ENCODE assay signal across 20 cellular contexts in genomic region chr17:72711531-72712310, GRCh38.
A peak's percentile ranks its signal among the peaks of the same experiment; 100 is the strongest.
DNase-seq lines count a peak whose midpoint lies in the region; ATAC-seq and TF ChIP-seq lines count a peak whose summit lies in the region.
"Had no signal": no experiment of that assay in that cellular context is flagged by ENCODE, and none has a peak within 500 bp of the region (broad histone marks: within the 10 kb centered on the region; RNA-seq: fewer than 3 reads in every experiment).

No MANE protein-coding gene starts in this region.

- no peak overlapping the region for H2BK5ac ChIP-seq in IMR-90 (ENCODE audit: low read depth, low read length, poor library complexity, severe bottlenecking)

- H3K4me3 Mint-ChIP-seq in activated naive CD4-positive, alpha-beta T cell treated with anti-CD3 and anti-CD28 coated beads, Interleukin-2, amount 10 ng/mL, durations not matched to agents 7 days and 5 days, result no peak overlapping the region
- H3K4me3 Mint-ChIP-seq: CD4-positive, alpha-beta T cell; IgD-negative memory B cell had no signal

- no peak overlapping the region for H4K5ac ChIP-seq in IMR-90 (ENCODE audit: low read depth, low read length)

- H3K9me3 ChIP-seq in IMR-90 (ENCODE audit: control insufficient read depth, insufficient read depth, low read length), result peaks cover 11% of the 10 kb centered on the region
- H3K9me3 ChIP-seq: SJCRH30 had no signal

- no peaks in the 10 kb centered on the region for H3K27me3 Mint-ChIP-seq in activated naive CD4-positive, alpha-beta T cell treated with anti-CD3 and anti-CD28 coated beads, Interleukin-2, amount 10 ng/mL, durations not matched to agents 7 days and 5 days
- H3K27me3 Mint-ChIP-seq: CD4-positive, alpha-beta T cell; IgD-negative memory B cell had no signal

- no peak overlapping the region for H3K18ac ChIP-seq in IMR-90 (ENCODE audit: low read depth, low read length)

- H4K91ac ChIP-seq in IMR-90 (ENCODE audit: insufficient read depth, low read depth, low read length), result no peak overlapping the region

- peaks cover 52% of the 10 kb centered on the region for H3K9me3 Mint-ChIP-seq in activated naive CD4-positive, alpha-beta T cell treated with anti-CD3 and anti-CD28 coated beads, Interleukin-2, amount 10 ng/mL, durations not matched to agents 7 days and 5 days

- dilution Hi-C loops in IMR-90 (cut with HindIII; ENCODE audit: low sequenced_read_pairs, unreplicated experiment), result no loop called here

- no CpG with 5 or more reads among the region's 3 CpGs for WGBS in IMR-90 (ENCODE audit: extremely low coverage in 2 of 2, insufficient read length in 1 of 2), 2 experiments

- no peak for TF ChIP-seq RAD21 in IMR-90 (IDR thresholded peaks at IDR 0.05; ENCODE audit: low read length)

- H2BK120ac ChIP-seq in IMR-90 (ENCODE audit: low read depth, low read length), result no peak overlapping the region

- H3K36me3 ChIP-seq in IMR-90 (ENCODE audit: control insufficient read depth, insufficient read depth, low read length) (no peaks in the 10 kb centered on the region; the same call in 1 of the 2 replicates), H7 (replicated peaks; ENCODE audit: control insufficient read depth, insufficient read depth, low read length) (no peaks in the 10 kb centered on the region)
- H3K36me3 ChIP-seq: SJCRH30 had no signal

- peak overlapping the region; percentile 19 for H2AFZ ChIP-seq in IMR-90 (replicated peaks; ENCODE audit: low read length, poor library complexity)

- H3K27me3 ChIP-seq in IMR-90 (ENCODE audit: control insufficient read depth, insufficient read depth, low read length) (no peaks in the 10 kb centered on the region), H7 (ENCODE audit: control insufficient read depth, insufficient read depth, low read length) (no peaks in the 10 kb centered on the region)
- H3K27me3 ChIP-seq: BLaER1 treated with 17β-estradiol and CSF1 and Interleukin-3, amounts not matched to agents 10 nM and 100 nM; SJCRH30 had no signal

- no peak for TF ChIP-seq CTCF in IMR-90 (conservative IDR thresholded peaks at IDR 0.05; ENCODE audit: low read depth, low read length)

- no TSS peak for BruUV-seq in IMR-90 (replicated peaks; lab: Mats Ljungman, UMichigan)

- H3K23ac ChIP-seq in IMR-90 (ENCODE audit: low read depth, low read length), result no peak overlapping the region

- POLR2A ChIA-PET in IMR-90 (lab: Charles Lee; ENCODE audit: unreplicated experiment), result no interaction called here

- H3K27ac Mint-ChIP-seq in activated naive CD4-positive, alpha-beta T cell treated with anti-CD3 and anti-CD28 coated beads, Interleukin-2, amount 10 ng/mL, durations not matched to agents 7 days and 5 days, result peak overlapping the region; percentile 89
- H3K27ac Mint-ChIP-seq: CD4-positive, alpha-beta T cell had no signal

- intact Hi-C loops in IMR-90 (cut with micrococcal nuclease), result no loop called here
- intact Hi-C loops in posterior vena cava (cut with DNase I), result no loop called here

- H2AK9ac ChIP-seq in IMR-90 (replicated peaks; ENCODE audit: low read depth, low read length, poor library complexity), result no peak overlapping the region

- no peak overlapping the region for H4K8ac ChIP-seq in IMR-90 (ENCODE audit: low read depth in 2 of 2, low read length in 2 of 2)

- H3K27ac ChIP-seq in IMR-90 (ENCODE audit: insufficient read depth, low read length), result no peak overlapping the region
- peak overlapping the region; percentile 94 for H3K27ac ChIP-seq in epithelial cell of prostate
- H3K27ac ChIP-seq: BLaER1 treated with 17β-estradiol and CSF1 and Interleukin-3, amounts not matched to agents 10 nM and 100 nM; SJCRH30 had no signal

- H2BK20ac ChIP-seq in IMR-90 (ENCODE audit: low read depth, low read length), result no peak overlapping the region

- no peaks in the 10 kb centered on the region for H4K20me1 ChIP-seq in IMR-90 (ENCODE audit: insufficient read depth, low read length)
- H4K20me1 ChIP-seq: BLaER1 treated with 17β-estradiol and CSF1 and Interleukin-3, amounts not matched to agents 10 nM and 100 nM had no signal

- peaks cover 80% of the 10 kb centered on the region for H3K4me1 Mint-ChIP-seq in activated naive CD4-positive, alpha-beta T cell treated with anti-CD3 and anti-CD28 coated beads, Interleukin-2, amount 10 ng/mL, durations not matched to agents 7 days and 5 days
- H3K4me1 Mint-ChIP-seq: IgD-negative memory B cell had no signal

- in situ Hi-C loops in IMR-90 (cut with MboI; ENCODE audit: low sequenced_read_pairs), result loop anchor here (10.0 kb wide), 1 partner anchor 137 kb away; no protein-coding TSS in a partner anchor

- H3K9me1 ChIP-seq in IMR-90 (ENCODE audit: insufficient read depth, low read length), result peaks cover 5% of the 10 kb centered on the region; the same call in 1 of the 2 replicates

- H3K4me2 ChIP-seq in IMR-90 (ENCODE audit: low read depth, low read length), result no peak overlapping the region

- no peak overlapping the region for H3K4me3 ChIP-seq in IMR-90 (ENCODE audit: insufficient read depth, low read depth, low read length)
- H3K4me3 ChIP-seq in H7 (ENCODE audit: insufficient read depth, low read depth, low read length), result no peak overlapping the region
- H3K4me3 ChIP-seq: BLaER1 treated with 17β-estradiol and CSF1 and Interleukin-3, amounts not matched to agents 10 nM and 100 nM; SJCRH30 had no signal

- H3K56ac ChIP-seq in IMR-90 (ENCODE audit: extremely low read depth, insufficient read depth, low read length), result no peak overlapping the region

- H3K4me1 ChIP-seq in IMR-90 (ENCODE audit: control insufficient read depth, insufficient read depth, low read length), result 0 out of 2 replicates have a peak, but pooled peaks cover 2% of the 10 kb centered on the region

- no peak for DNase-seq in activated naive CD4-positive, alpha-beta T cell treated with anti-CD3 and anti-CD28 coated beads, Interleukin-2, amount 10 ng/mL, durations not matched to agents 7 days and 5 days
- no peak for DNase-seq in activated naive CD4-positive, alpha-beta T cell treated with anti-CD3 and anti-CD28 coated beads, Interleukin-2, amount 50 U/mL, for 16 hours
- DNase-seq in IMR-90 (no peak), epithelial cell of prostate (ENCODE audit: low read depth, low spot score) (no peak), posterior vena cava (ENCODE audit: low spot score) (peak; percentile 12), H7 (no peak)
- DNase-seq in activated CD4-positive, alpha-beta T cell treated with anti-CD3 and anti-CD28 coated beads for 48 hours, result no peak
- DNase-seq: CD4-positive, alpha-beta T cell; DMS53; NCI-H1092; NCI-H1417 treated with DMSO at 0.1 percent for 48 hours; NCI-H1694 treated with DMSO at 0.1 percent for 48 hours; NCI-H2081; NCI-H345; NCI-H510A treated with DMSO at 0.1 percent for 48 hours; SJCRH30 had no signal

- peak overlapping the region; percentile 10; the same call in 1 of the 2 replicates for H2AK5ac ChIP-seq in IMR-90 (ENCODE audit: low read depth, low read length)

- H3K9ac ChIP-seq in IMR-90 (ENCODE audit: low read depth, low read length), result no peak overlapping the region
- H3K9ac ChIP-seq: BLaER1 treated with 17β-estradiol and CSF1 and Interleukin-3, amounts not matched to agents 10 nM and 100 nM had no signal

- no peak overlapping the region for H3K14ac ChIP-seq in IMR-90 (replicated peaks; ENCODE audit: low read depth, low read length)

- ATAC-seq in IMR-90 (ENCODE audit: low read depth), result no peak
- ATAC-seq: Right ventricle myocardium inferior, SK-N-SH treated with all-trans-retinoic acid at 6 μM for 48 hours had no signal

- peak overlapping the region; percentile 6; the same call in 1 of the 2 replicates for H3K4ac ChIP-seq in IMR-90 (ENCODE audit: low read depth, low read length)

- CTCF ChIA-PET in activated naive CD4-positive, alpha-beta T cell treated with anti-CD3 and anti-CD28 coated beads, Interleukin-2, amount 10 ng/mL, durations not matched to agents 7 days and 5 days (lab: Charles Lee), result interaction anchor here (1.5 kb wide), 1 partner anchor 15 kb away, joined by 9 read pairs; no protein-coding TSS in a partner anchor
- CTCF ChIA-PET in IMR-90 (lab: Yijun Ruan, JAX), result no interaction called here

- peaks cover 67% of the 10 kb centered on the region for H3K36me3 Mint-ChIP-seq in activated naive CD4-positive, alpha-beta T cell treated with anti-CD3 and anti-CD28 coated beads, Interleukin-2, amount 10 ng/mL, durations not matched to agents 7 days and 5 days

- TF ChIP-seq POLR2A in IMR-90 (IDR thresholded peaks at IDR 0.05; ENCODE audit: low read depth, low read length), result no peak

- H3K79me1 ChIP-seq in IMR-90 (ENCODE audit: low read depth in 1 of 2, low read length in 2 of 2), result no peaks in the 10 kb centered on the region

- H2BK15ac ChIP-seq in IMR-90 (ENCODE audit: low read depth, low read length), result no peak overlapping the region

TF ChIP-seq in IMR-90, 13 proteins besides CTCF, POLR2A, EP300 and RAD21 (continues in another document):
- no peak for TF ChIP-seq NFE2L2 (IDR thresholded peaks at IDR 0.05; ENCODE audit: low read depth, low read length)
- no peak for TF ChIP-seq FOS (IDR thresholded peaks at IDR 0.05; ENCODE audit: low read depth, low read length)
- no peak for TF ChIP-seq CEBPB (IDR thresholded peaks at IDR 0.05; ENCODE audit: low read depth, low read length)
- no peak for TF ChIP-seq BHLHE40 (IDR thresholded peaks at IDR 0.05; ENCODE audit: low read depth, low read length)
- TF ChIP-seq MXI1 (IDR thresholded peaks at IDR 0.05; ENCODE audit: borderline replicate concordance, low read depth, low read length), result no peak
- TF ChIP-seq MAZ (IDR thresholded peaks at IDR 0.05; ENCODE audit: borderline replicate concordance, low read depth, low read length), result no peak
- no peak for TF ChIP-seq SMC3 (IDR thresholded peaks at IDR 0.05; ENCODE audit: low read depth, low read length)
- no peak for TF ChIP-seq RFX5 (IDR thresholded peaks at IDR 0.05; ENCODE audit: low read depth, low read length)
- no peak for TF ChIP-seq RCOR1 (IDR thresholded peaks at IDR 0.05; ENCODE audit: insufficient replicate concordance, low read length)
- TF ChIP-seq, protein P1, sequence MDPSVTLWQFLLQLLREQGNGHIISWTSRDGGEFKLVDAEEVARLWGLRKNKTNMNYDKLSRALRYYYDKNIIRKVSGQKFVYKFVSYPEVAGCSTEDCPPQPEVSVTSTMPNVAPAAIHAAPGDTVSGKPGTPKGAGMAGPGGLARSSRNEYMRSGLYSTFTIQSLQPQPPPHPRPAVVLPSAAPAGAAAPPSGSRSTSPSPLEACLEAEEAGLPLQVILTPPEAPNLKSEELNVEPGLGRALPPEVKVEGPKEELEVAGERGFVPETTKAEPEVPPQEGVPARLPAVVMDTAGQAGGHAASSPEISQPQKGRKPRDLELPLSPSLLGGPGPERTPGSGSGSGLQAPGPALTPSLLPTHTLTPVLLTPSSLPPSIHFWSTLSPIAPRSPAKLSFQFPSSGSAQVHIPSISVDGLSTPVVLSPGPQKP (IDR thresholded peaks at IDR 0.05; ENCODE audit: borderline replicate concordance, low read depth, low read length), result no peak
